Comparison of ENCODE assay signal across 8 cellular contexts in the genomic region with DNA sequence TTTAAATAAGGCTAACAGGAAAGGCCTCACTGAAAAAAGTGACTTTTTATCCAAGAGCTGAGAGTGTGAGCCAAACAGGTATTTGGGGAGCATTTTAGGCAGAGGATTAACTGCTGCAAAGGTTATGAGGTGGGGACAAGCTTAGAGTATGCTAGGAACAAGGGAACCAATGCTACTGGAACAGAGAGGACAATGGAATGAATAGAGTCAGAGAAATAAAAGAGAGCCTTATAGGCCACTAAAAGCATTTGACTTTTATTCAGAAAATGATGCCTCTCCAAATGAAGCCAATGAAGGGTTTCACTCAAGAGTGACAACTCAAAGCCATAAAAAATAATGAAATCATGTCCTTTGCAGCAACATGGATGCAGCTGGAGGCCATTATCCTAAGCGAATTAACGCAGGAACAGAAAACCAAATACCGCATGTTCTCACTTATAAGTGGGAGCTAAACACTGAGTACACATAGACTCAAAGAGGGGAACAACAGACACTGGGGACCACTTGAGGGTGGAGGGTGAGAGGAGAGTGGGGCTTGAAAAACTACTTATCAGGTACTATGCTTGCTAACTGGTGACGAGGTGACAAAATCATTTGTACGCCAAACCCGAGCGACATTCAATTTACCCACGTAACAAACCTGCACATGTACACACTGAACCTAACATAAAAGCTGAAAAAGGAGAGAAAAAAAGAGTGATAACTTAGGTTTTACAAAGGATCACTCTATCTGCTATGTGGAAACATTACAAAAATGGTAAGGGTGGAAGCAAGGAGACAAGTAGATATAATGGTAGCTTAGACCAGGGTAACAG. TPM values are rescaled to one million over a fixed set of nuclear protein-coding genes. Genes with fewer than 3 reads are reported as not detected.
DNase-seq lines count a peak whose midpoint lies in the region; ATAC-seq, FAIRE-seq and TF ChIP-seq lines count a peak whose summit lies in the region.

No MANE protein-coding gene starts in this region.

- H3K27me3 Mint-ChIP-seq in activated naive CD4-positive, alpha-beta T cell treated with anti-CD3 and anti-CD28 coated beads for 36 hours (ENCODE audit: low read depth), result no peaks in the 10 kb centered on the region

- H3K27ac ChIP-seq in OCI-LY3 (ENCODE audit: low read length) (peak overlapping the region; percentile 50), transverse colon (peak overlapping the region in 3 of 4 donors; percentile 18 to 30 (median 28)), small intestine (ENCODE audit: low read depth in 1 of 2, low read length in 1 of 2) (peak overlapping the region in 1 of 2 donors; percentile 60)

- H3K9ac ChIP-seq in OCI-LY3 (ENCODE audit: low read length), result peak overlapping the region; percentile 42; the same call in 1 of the 2 replicates

- H3K36me3 Mint-ChIP-seq in activated naive CD4-positive, alpha-beta T cell treated with anti-CD3 and anti-CD28 coated beads for 36 hours (ENCODE audit: low read depth), result peaks cover 38% of the 10 kb centered on the region

- no peak for TF ChIP-seq EP300 in transverse colon (IDR thresholded peaks at IDR 0.05; ENCODE audit: low read depth)

- peaks cover 86% of the 10 kb centered on the region for H4K20me1 ChIP-seq in OCI-LY3 (ENCODE audit: insufficient read depth, low read length)

- H3K4me1 Mint-ChIP-seq in activated naive CD4-positive, alpha-beta T cell treated with anti-CD3 and anti-CD28 coated beads for 36 hours (ENCODE audit: low read depth), result peaks cover 82% of the 10 kb centered on the region

- no peak overlapping the region for H2AFZ ChIP-seq in OCI-LY3 (ENCODE audit: low read depth, low read length)

- peak overlapping the region; percentile 91 for H3K27ac Mint-ChIP-seq in activated naive CD4-positive, alpha-beta T cell treated with anti-CD3 and anti-CD28 coated beads for 36 hours

- no peak for FAIRE-seq in small intestine (lab: Jason Lieb, UNC)

- 62 to 93% methylated on average over 6 to 8 of the region's 8 CpGs for WGBS in transverse colon (ENCODE audit: low coverage in 1 of 2), 2 donors
- 63 to 75% (median 70%) methylated on average over 8 of the region's 8 CpGs for WGBS in small intestine, 3 donors

- H3K4me3 Mint-ChIP-seq in activated naive CD4-positive, alpha-beta T cell treated with anti-CD3 and anti-CD28 coated beads for 36 hours, result peak overlapping the region; percentile 65

- H3K4me3 ChIP-seq in OCI-LY3 (ENCODE audit: low read length) (peak overlapping the region; percentile 36), transverse colon (no peak overlapping the region), small intestine (ENCODE audit: low read depth in 1 of 2, low read length in 2 of 2) (no peak overlapping the region)

- H3K79me2 ChIP-seq in OCI-LY3 (ENCODE audit: low read length), result peaks cover 99% of the 10 kb centered on the region

- peaks cover 71% of the 10 kb centered on the region for H3K4me1 ChIP-seq in OCI-LY3 (ENCODE audit: low read length)
- peaks cover 75 to 97% (median 88%) of the 10 kb centered on the region in 4 donors for H3K4me1 ChIP-seq in transverse colon
- H3K4me1 ChIP-seq in small intestine (ENCODE audit: control insufficient read depth in 2 of 2, insufficient read depth in 1 of 2, low read depth in 1 of 2, low read length in 1 of 2), result peaks cover 2 to 22% of the 10 kb centered on the region in 2 donors

- TF ChIP-seq CTCF in OCI-LY3 (IDR thresholded peaks at IDR 0.05; ENCODE audit: low read depth, low read length) (no peak), transverse colon (IDR thresholded peaks at IDR 0.05) (no peak)

- no peak for ATAC-seq in HG03457 (IDR thresholded peaks at IDR 0.05; ENCODE audit: unreplicated experiment)

- CTCF ChIA-PET in activated naive CD4-positive, alpha-beta T cell treated with anti-CD3 and anti-CD28 coated beads for 36 hours (lab: Charles Lee), result interaction anchor here (0.8 to 2.2 kb wide), 8 partner anchors 8 to 36 kb away, joined by 3 to 10 read pairs (median 5); no protein-coding TSS in a partner anchor

- H3K9me3 Mint-ChIP-seq in activated naive CD4-positive, alpha-beta T cell treated with anti-CD3 and anti-CD28 coated beads for 36 hours, result no peaks in the 10 kb centered on the region

- H3K4me2 ChIP-seq in OCI-LY3 (ENCODE audit: low read length), result peak overlapping the region; percentile 61

- no peak for TF ChIP-seq POLR2A in transverse colon (IDR thresholded peaks at IDR 0.05)

- peaks cover 11% of the 10 kb centered on the region for H3K36me3 ChIP-seq in OCI-LY3 (replicated peaks; ENCODE audit: low read depth, low read length)
- no peaks in the 10 kb centered on the region for H3K36me3 ChIP-seq in transverse colon
- no peaks in the 10 kb centered on the region for H3K36me3 ChIP-seq in small intestine (ENCODE audit: control insufficient read depth in 2 of 2, insufficient read depth in 2 of 2, low read length in 2 of 2)

- no peak for DNase-seq in activated naive CD4-positive, alpha-beta T cell treated with anti-CD3 and anti-CD28 coated beads for 36 hours
- no peak for DNase-seq in activated naive CD4-positive, alpha-beta T cell (lab: John Stamatoyannopoulos, UW)
- DNase-seq in globus pallidus (ENCODE audit: low spot score) (peak; percentile 76), transverse colon (no peak), 8988T (no peak), small intestine (no peak)

- H3K9me3 ChIP-seq in OCI-LY3 (ENCODE audit: insufficient read depth, low read length), result no peaks in the 10 kb centered on the region
- no peaks in the 10 kb centered on the region for H3K9me3 ChIP-seq in transverse colon
- no peaks in the 10 kb centered on the region for H3K9me3 ChIP-seq in small intestine (ENCODE audit: control insufficient read depth, low read depth)

- H3K27me3 ChIP-seq in OCI-LY3 (ENCODE audit: low read depth, low read length) (no peaks in the 10 kb centered on the region), transverse colon (no peaks in the 10 kb centered on the region), small intestine (ENCODE audit: control insufficient read depth in 2 of 2, insufficient read depth in 2 of 2, low read length in 2 of 2) (no peaks in the 10 kb centered on the region)

- in situ Hi-C loops in transverse colon (cut with MboI; ENCODE audit: low pct_ligation_motif_present in 1 of 4, low pct_unique_long_range_greater_than_20kb in 1 of 4, low sequenced_read_pairs in 3 of 4), result no loop called here

- intact Hi-C loops in activated naive CD4-positive, alpha-beta T cell treated with anti-CD3 and anti-CD28 coated beads for 36 hours (cut with micrococcal nuclease), result loop anchor here (1.0 to 5.0 kb wide), 4 partner anchors 8 to 340 kb away; no protein-coding TSS in a partner anchor
- intact Hi-C loops in transverse colon (cut with DNase I; ENCODE audit: low total_unique reads), result no loop called here

RNA-seq across cellular contexts. Expression of gene PTP4A2, which starts 11.1 kb away (rescaled TPM):
- total RNA-seq in activated naive CD4-positive, alpha-beta T cell treated with anti-CD3 and anti-CD28 coated beads for 36 hours, result 100 to 1,000 TPM; 240 to 263 TPM
- total RNA-seq in transverse colon, result 100 to 1,000 TPM in 3 of 4 donors, 10 to 100 TPM in 1; 58.9 to 251 (median 195) TPM
- polyA plus RNA-seq in small intestine, result 100 to 1,000 TPM; 115 to 129 (median 120) TPM
